ENCODE assay signal across 1 cellular context in genomic region chr19:1019616-1019961, GRCh38.
TF ChIP-seq lines count a peak whose summit lies in the region.

No MANE protein-coding gene starts in this region.

TF ChIP-seq in endothelial cell of umbilical vein, 7 proteins besides CTCF, POLR2A, EP300 and RAD21:
- no peak for TF ChIP-seq MYC (IDR thresholded peaks at IDR 0.05; ENCODE audit: low read depth, low read length)
- no peak for TF ChIP-seq EZH2 (IDR thresholded peaks at IDR 0.05; ENCODE audit: borderline replicate concordance, low read depth, low read length, severe bottlenecking)
- no peak for TF ChIP-seq JUN (IDR thresholded peaks at IDR 0.05; ENCODE audit: borderline replicate concordance, insufficient read depth, insufficient read length, low read depth)
- no peak for TF ChIP-seq POLR2AphosphoS5 (IDR thresholded peaks at IDR 0.05; ENCODE audit: insufficient read depth, low read depth, low read length)
- no peak for TF ChIP-seq GATA2 (IDR thresholded peaks at IDR 0.05; ENCODE audit: insufficient read depth, insufficient read length, low read depth, low read length)
- TF ChIP-seq FOS (IDR thresholded peaks at IDR 0.05; ENCODE audit: borderline replicate concordance, insufficient read depth, low read length), result no peak
- no peak for TF ChIP-seq MAX (IDR thresholded peaks at IDR 0.05; ENCODE audit: insufficient read depth, insufficient read length)
TF ChIP-seq in endothelial cell of umbilical vein: peak in this region for 0.
